ENCODE assay signal across 11 cellular contexts in the genomic region with DNA sequence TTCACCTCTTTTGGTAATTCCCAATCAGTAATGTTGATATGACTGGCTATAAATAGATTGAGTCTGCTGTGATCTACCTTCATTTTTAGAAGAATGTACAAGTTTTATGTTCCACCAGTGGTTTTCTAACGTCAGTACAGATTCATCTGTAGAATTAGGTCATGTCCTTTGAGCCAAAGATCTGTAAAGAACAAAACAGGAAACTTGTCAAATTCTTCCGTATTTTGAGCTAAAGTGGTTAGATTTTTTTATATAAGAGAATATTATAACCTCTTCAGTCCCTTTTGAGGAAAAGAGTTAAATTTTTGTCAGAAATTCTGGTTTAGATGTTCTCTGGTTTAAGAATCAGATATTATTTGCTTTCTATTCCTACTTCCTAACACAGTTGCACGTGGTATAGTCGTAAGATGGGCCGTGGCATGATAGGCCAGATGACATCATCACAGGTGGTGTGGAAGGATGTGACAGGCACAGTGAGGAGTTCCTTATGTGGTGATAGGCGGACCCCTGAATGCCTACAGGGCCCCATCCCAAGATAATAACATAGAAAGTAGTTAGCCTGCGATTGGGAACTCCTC.
DNase-seq lines count a peak whose midpoint lies in the region; ATAC-seq and TF ChIP-seq lines count a peak whose summit lies in the region.
"Had no signal": no experiment of that assay in that cellular context is flagged by ENCODE, and none has a peak within 500 bp of the region (broad histone marks: within the 10 kb centered on the region; RNA-seq: fewer than 3 reads in every experiment).

No MANE protein-coding gene starts in this region.

- H3K9me3 ChIP-seq in Caco-2, result no peaks in the 10 kb centered on the region
- H3K9me3 ChIP-seq: SK-N-SH had no signal

- TF ChIP-seq CTCF in Caco-2 (IDR thresholded peaks at IDR 0.05; ENCODE audit: insufficient read depth in 1 of 2, low read depth in 1 of 2, low read length in 1 of 2, severe bottlenecking in 1 of 2, unreplicated experiment in 1 of 2), result no peak

- no peaks in the 10 kb centered on the region for H3K4me1 ChIP-seq in Caco-2

- H3K27ac Mint-ChIP-seq in memory B cell, result peak overlapping the region; percentile 86
- no peak overlapping the region for H3K27ac Mint-ChIP-seq in Caco-2 (ENCODE audit: unreplicated experiment)

- BruUV-seq in Caco-2 (replicated peaks; lab: Mats Ljungman, UMichigan), result no TSS peak

- H3K36me3 Mint-ChIP-seq in memory B cell (peaks cover 39% of the 10 kb centered on the region), Caco-2 (ENCODE audit: insufficient read depth, unreplicated experiment) (peaks cover 33% of the 10 kb centered on the region)

- intact Hi-C loops in Caco-2 (cut with micrococcal nuclease; ENCODE audit: unreplicated experiment), result no loop called here

- H3K9me3 Mint-ChIP-seq in memory B cell, result no peaks in the 10 kb centered on the region
- H3K9me3 Mint-ChIP-seq in Caco-2 (ENCODE audit: unreplicated experiment), result no peaks in the 10 kb centered on the region

- peak; percentile 12 to 33 for DNase-seq in activated CD8-positive, alpha-beta memory T cell treated with anti-CD3 and anti-CD28 coated beads for 4 hours (ENCODE audit: low read depth in 2 of 2)
- no peak for DNase-seq in activated CD8-positive, alpha-beta memory T cell treated with anti-CD3 and anti-CD28 coated beads for 24 hours
- DNase-seq in activated naive CD4-positive, alpha-beta T cell treated with Interleukin-2 at 50 U/mL for 16 hours, result peak; percentile 51
- DNase-seq in memory B cell (ENCODE audit: low spot score in 2 of 2) (peak in 1 of 2 donors; percentile 42), substantia nigra (lab: John Stamatoyannopoulos, UW) (peak in 1 of 49 donors; percentile 29), Caco-2 (no peak), putamen (ENCODE audit: low spot score) (no peak)
- DNase-seq: NCI-H510A, occipital lobe, SK-N-SH had no signal

- CTCF ChIA-PET in Caco-2 (lab: Charles Lee), result no interaction called here

- POLR2A ChIA-PET in Caco-2 (lab: Charles Lee), result no interaction called here

- H3K27me3 Mint-ChIP-seq in memory B cell (no peaks in the 10 kb centered on the region), Caco-2 (ENCODE audit: insufficient read depth, unreplicated experiment) (no peaks in the 10 kb centered on the region)

- H3K27me3 ChIP-seq in Caco-2 (replicated peaks; ENCODE audit: control insufficient read depth, insufficient read depth, low read length), result no peaks in the 10 kb centered on the region

- no peak overlapping the region for H3K4me3 ChIP-seq in Caco-2 (ENCODE audit: low read depth, low read length)

- H3K4me1 Mint-ChIP-seq in memory B cell (peaks cover 15% of the 10 kb centered on the region), Caco-2 (ENCODE audit: low read depth, unreplicated experiment) (no peaks in the 10 kb centered on the region)

- peak overlapping the region; percentile 44 for H3K27ac ChIP-seq in substantia nigra (ENCODE audit: low read depth, low read length, poor library complexity, severe bottlenecking)

- peak; percentile 93 for ATAC-seq in memory B cell (ENCODE audit: low read depth)
- no peak for ATAC-seq in HG03196 (IDR thresholded peaks at IDR 0.05; ENCODE audit: unreplicated experiment)

- no peaks in the 10 kb centered on the region; the same call in 1 of the 2 replicates for H3K36me3 ChIP-seq in Caco-2 (ENCODE audit: control insufficient read depth, insufficient read depth, low read length)

- H3K4me3 Mint-ChIP-seq in memory B cell (no peak overlapping the region), Caco-2 (ENCODE audit: unreplicated experiment) (no peak overlapping the region)

Comparison
In these comparisons a context has a peak if more than half of its experiments do, and no peak if none do; other contexts are left out.
1. DNase-seq: peak in activated CD8-positive, alpha-beta memory T cell treated with anti-CD3 and anti-CD28 coated beads for 4 hours (2 of 2) and activated naive CD4-positive, alpha-beta T cell treated with Interleukin-2 at 50 U/mL for 16 hours (single experiment); none in activated CD8-positive, alpha-beta memory T cell treated with anti-CD3 and anti-CD28 coated beads for 24 hours (single experiment), Caco-2 (0 of 2) and putamen (single experiment).